In genomic region chr2:206728277-206729199, GRCh38 we compare ENCODE assay signal across 1 cellular context.
TF ChIP-seq lines count a peak whose summit lies in the region.

No MANE protein-coding gene starts in this region.

TF ChIP-seq in K562, 482 proteins besides CTCF, POLR2A, EP300 and RAD21:
- TF ChIP-seq NFE2 (IDR thresholded peaks at IDR 0.05; ENCODE audit: low read depth): 0 out of 2 replicates have a peak, but pooled peaks have one; percentile 17
- no peak for TF ChIP-seq MTA1 (IDR thresholded peaks at IDR 0.05; ENCODE audit: borderline replicate concordance)
